10 cellular contexts compared by ENCODE assay signal in genomic region chr9:98315067-98315453, GRCh38.
"Had no signal": no experiment of that assay in that cellular context is flagged by ENCODE, and none has a peak within 500 bp of the region (broad histone marks: within the 10 kb centered on the region; RNA-seq: fewer than 3 reads in every experiment).

No MANE protein-coding gene starts in this region.

- H3K27me3 Mint-ChIP-seq: activated B cell treated with CpG ODN at 0.5 μM for 24 hours had no signal

- H3K9ac ChIP-seq: KMS-11 had no signal

- H3K27me3 ChIP-seq: adrenal gland, body of pancreas, breast epithelium had no signal

- H3K27ac ChIP-seq: adrenal gland, body of pancreas, breast epithelium, KMS-11, SJCRH30, SK-N-MC had no signal

- H3K9me3 ChIP-seq: adrenal gland, body of pancreas, breast epithelium, SJCRH30 had no signal

- H3K4me1 Mint-ChIP-seq: activated CD4-positive, alpha-beta memory T cell treated with anti-CD3 and anti-CD28 coated beads, Interleukin-2, amount 10 ng/mL, durations not matched to agents 7 days and 5 days had no signal

- H3K36me3 ChIP-seq: adrenal gland, breast epithelium, SJCRH30 had no signal

- H3K27ac Mint-ChIP-seq: activated B cell treated with CpG ODN at 0.5 μM for 24 hours; activated CD4-positive, alpha-beta memory T cell treated with anti-CD3 and anti-CD28 coated beads, Interleukin-2, amount 10 ng/mL, durations not matched to agents 7 days and 5 days; activated naive CD4-positive, alpha-beta T cell treated with anti-CD3 and anti-CD28 coated beads, Interleukin-2, amount 50 U/mL, for 72 hours; activated T-cell treated with anti-CD3 and anti-CD28 coated beads, Interleukin-2, amount 50 U/mL, for 24 hours had no signal

- H3K4me1 ChIP-seq: adrenal gland, body of pancreas, breast epithelium, SJCRH30 had no signal

- H3K4me3 ChIP-seq: adrenal gland, body of pancreas, breast epithelium, SJCRH30, SK-N-MC had no signal

- H3K4me3 Mint-ChIP-seq: activated B cell treated with CpG ODN at 0.5 μM for 24 hours; activated CD4-positive, alpha-beta memory T cell treated with anti-CD3 and anti-CD28 coated beads, Interleukin-2, amount 10 ng/mL, durations not matched to agents 7 days and 5 days; activated T-cell treated with anti-CD3 and anti-CD28 coated beads, Interleukin-2, amount 50 U/mL, for 24 hours had no signal

- H3K9me3 Mint-ChIP-seq: activated B cell treated with CpG ODN at 0.5 μM for 24 hours; activated CD4-positive, alpha-beta memory T cell treated with anti-CD3 and anti-CD28 coated beads, Interleukin-2, amount 10 ng/mL, durations not matched to agents 7 days and 5 days; activated naive CD4-positive, alpha-beta T cell treated with anti-CD3 and anti-CD28 coated beads, Interleukin-2, amount 50 U/mL, for 72 hours; activated T-cell treated with anti-CD3 and anti-CD28 coated beads, Interleukin-2, amount 50 U/mL, for 24 hours had no signal

- H3K4me2 ChIP-seq: KMS-11 had no signal

- H3K36me3 Mint-ChIP-seq: activated naive CD4-positive, alpha-beta T cell treated with anti-CD3 and anti-CD28 coated beads, Interleukin-2, amount 50 U/mL, for 72 hours had no signal
